Comparison of ENCODE assay signal across 1 cellular context in genomic region chr12:11968516-11968915, GRCh38.
TF ChIP-seq lines count a peak whose summit lies in the region.

No MANE protein-coding gene starts in this region.

TF ChIP-seq in GM12878, 131 proteins besides CTCF, POLR2A, EP300 and RAD21 (continued from another document):
- TF ChIP-seq ZNF207 (IDR thresholded peaks at IDR 0.05; ENCODE audit: borderline replicate concordance) (no peak), GATAD2B (conservative IDR thresholded peaks at IDR 0.05; ENCODE audit: low read depth) (no peak), SREBF2 (IDR thresholded peaks at IDR 0.05; ENCODE audit: low read length) (no peak), ZZZ3 (IDR thresholded peaks at IDR 0.05; ENCODE audit: control insufficient read depth, insufficient read length, low read depth) (no peak), SPI1 (IDR thresholded peaks at IDR 0.05; ENCODE audit: borderline replicate concordance, insufficient read depth, low read depth, low read length) (no peak), NR2F1 (conservative IDR thresholded peaks at IDR 0.05) (no peak), TAF1 (IDR thresholded peaks at IDR 0.05; ENCODE audit: borderline replicate concordance, low read depth, low read length) (no peak), E4F1 (IDR thresholded peaks at IDR 0.05; ENCODE audit: borderline replicate concordance, partially characterized antibody) (no peak), KAT2A (conservative IDR thresholded peaks at IDR 0.05; ENCODE audit: control insufficient read depth, low read depth, low read length) (no peak)
